In the genomic region with DNA sequence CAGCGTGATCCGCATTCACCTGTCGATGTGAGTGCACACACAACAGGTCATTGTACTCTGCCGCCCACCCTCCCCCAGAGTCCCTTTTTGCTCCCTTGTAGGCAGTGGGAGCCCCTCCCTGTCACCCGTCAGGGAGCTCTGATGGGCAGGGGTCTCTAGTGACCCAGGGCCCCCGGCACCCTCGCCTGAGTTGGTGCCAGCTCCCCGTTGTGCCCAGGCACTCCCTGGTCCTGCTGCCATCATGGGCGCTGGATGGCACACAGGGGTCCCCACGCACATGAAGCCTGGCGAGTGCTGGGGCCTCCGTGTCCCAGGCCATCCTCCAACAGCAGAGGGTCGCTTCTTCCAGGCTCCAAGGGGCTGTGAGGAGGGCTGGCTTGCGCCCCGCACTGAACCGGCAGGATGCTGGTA, we compare ENCODE assay signal across 17 cellular contexts.
"Had no signal": no experiment of that assay in that cellular context is flagged by ENCODE, and none has a peak within 500 bp of the region (broad histone marks: within the 10 kb centered on the region; RNA-seq: fewer than 3 reads in every experiment).

No MANE protein-coding gene starts in this region.

- H3K9me3 Mint-ChIP-seq: central memory CD8-positive, alpha-beta T cell; neural progenitor cell had no signal

- FAIRE-seq: pancreas had no signal

- H3K9ac ChIP-seq: neural progenitor cell had no signal

- H3K4me3 ChIP-seq: gastrocnemius medialis, neural progenitor cell, pancreas, transverse colon had no signal

- H3K27ac Mint-ChIP-seq: activated B cell treated with CpG ODN at 0.5 μM for 24 hours; activated T-cell treated with anti-CD3 and anti-CD28 coated beads, Interleukin-2, amount 50 U/mL, for 72 hours; dendritic cell treated with granulocyte-macrophage colony-stimulating factor and Interleukin-4, amounts not matched to agents 40 ng/mL and 50 ng/mL, for 4 days; T-helper 17 cell had no signal

- H3K27me3 Mint-ChIP-seq: activated B cell treated with CpG ODN at 0.5 μM for 24 hours; central memory CD8-positive, alpha-beta T cell; dendritic cell treated with granulocyte-macrophage colony-stimulating factor and Interleukin-4, amounts not matched to agents 40 ng/mL and 50 ng/mL, for 4 days; T-helper 17 cell had no signal

- H3K4me2 ChIP-seq: neural progenitor cell had no signal

- H3K27me3 ChIP-seq: gastrocnemius medialis, neural progenitor cell, pancreas, transverse colon had no signal

- H3K4me1 ChIP-seq: pancreas, transverse colon had no signal

- H3K4me3 Mint-ChIP-seq: activated B cell treated with CpG ODN at 0.5 μM for 24 hours; central memory CD8-positive, alpha-beta T cell; dendritic cell treated with granulocyte-macrophage colony-stimulating factor and Interleukin-4, amounts not matched to agents 40 ng/mL and 50 ng/mL, for 4 days; neural progenitor cell; T-helper 17 cell had no signal

- DNase-seq: activated B cell treated with CpG ODN at 0.5 μM for 24 hours; activated CD4-positive, alpha-beta T cell treated with anti-CD3 and anti-CD28 coated beads for 48 hours; activated CD8-positive, alpha-beta memory T cell treated with anti-CD3 and anti-CD28 coated beads, Interleukin-2, amount 50 U/mL, for 48 hours; activated gamma-delta T cell; activated T-cell treated with anti-CD3 and anti-CD28 coated beads, Interleukin-2, amount 50 U/mL, for 72 hours; gastrocnemius medialis; midbrain; pancreas; stimulated activated CD4-positive, alpha-beta T cell treated with anti-CD3 and anti-CD28 coated beads, Interleukin-15, amount 100 ng/mL, for 24 hours; stimulated activated CD4-positive, alpha-beta T cell treated with anti-CD3 and anti-CD28 coated beads, Interleukin-4, amount 100 ng/mL, for 24 hours; stimulated activated naive CD4-positive, alpha-beta T cell; T-helper 17 cell had no signal

- H3K9me3 ChIP-seq: gastrocnemius medialis, pancreas, transverse colon had no signal

- H3K27ac ChIP-seq: gastrocnemius medialis, neural progenitor cell, pancreas had no signal

- ATAC-seq: activated naive CD4-positive, alpha-beta T cell treated with anti-CD3 and anti-CD28 coated beads, Interleukin-2, amount 50 U/mL, for 72 hours; activated T-cell treated with anti-CD3 and anti-CD28 coated beads, Interleukin-2, amount 50 U/mL, for 72 hours; gastrocnemius medialis; pancreas; T-helper 17 cell had no signal

- H2AFZ ChIP-seq: neural progenitor cell had no signal

- H3K4me1 Mint-ChIP-seq: activated B cell treated with CpG ODN at 0.5 μM for 24 hours; central memory CD8-positive, alpha-beta T cell; T-helper 17 cell had no signal

- H3K36me3 ChIP-seq: gastrocnemius medialis, neural progenitor cell, pancreas, transverse colon had no signal
